Comparison of ENCODE assay signal across 17 cellular contexts in genomic region chr14:20376071-20376588, GRCh38.
"Had no signal": no experiment of that assay in that cellular context is flagged by ENCODE, and none has a peak within 500 bp of the region (broad histone marks: within the 10 kb centered on the region; RNA-seq: fewer than 3 reads in every experiment).

No MANE protein-coding gene starts in this region.

- H3K27me3 ChIP-seq: esophagus squamous epithelium, vagina had no signal

- H3K9me3 Mint-ChIP-seq: activated naive CD4-positive, alpha-beta T cell treated with anti-CD3 and anti-CD28 coated beads, Interleukin-2, amount 50 U/mL, for 72 hours; naive B cell; T-helper 2 cell treated with Interferon-gamma antibody and Interleukin-4, amounts not matched to agents 5 μg/mL and 100 μg/mL, for 36 hours had no signal

- H3K4me3 ChIP-seq: esophagus squamous epithelium, left ventricle myocardium inferior, psoas muscle, vagina had no signal

- H3K4me1 ChIP-seq: esophagus squamous epithelium, left ventricle myocardium inferior, psoas muscle, vagina had no signal

- DNase-seq: activated effector memory CD4-positive, alpha-beta T cell treated with Interleukin-2 at 50 U/mL for 16 hours; activated T-cell treated with anti-CD3 and anti-CD28 coated beads, Interleukin-2, amount 50 U/mL, for 1 hour; cerebellar nuclear complex; esophagus squamous epithelium; foreskin fibroblast; head of caudate nucleus; left ventricle myocardium inferior; naive B cell; nucleus accumbens; psoas muscle; stimulated activated CD4-positive, alpha-beta T cell treated with anti-CD3 and anti-CD28 coated beads, Interleukin-2, amount 100 ng/mL, for 48 hours; stimulated activated CD8-positive, alpha-beta memory T cell treated with anti-CD3 and anti-CD28 coated beads, Interleukin-4, amount 100 ng/mL, for 48 hours; SW 1271 had no signal

- H3K27ac ChIP-seq: esophagus squamous epithelium, left ventricle myocardium inferior, psoas muscle, vagina had no signal

- H3K9me3 ChIP-seq: esophagus squamous epithelium, left ventricle myocardium inferior, psoas muscle, vagina had no signal

- ATAC-seq: activated CD4-positive, CD25-positive, alpha-beta regulatory T cell treated with anti-CD3 and anti-CD28 coated beads, Interleukin-2, amount 50 U/mL, for 24 hours; activated naive CD4-positive, alpha-beta T cell treated with anti-CD3 and anti-CD28 coated beads, Interleukin-2, amount 50 U/mL, for 72 hours; psoas muscle had no signal

- H3K27ac Mint-ChIP-seq: T-helper 2 cell treated with Interferon-gamma antibody and Interleukin-4, amounts not matched to agents 5 μg/mL and 100 μg/mL, for 36 hours had no signal

- H3K4me3 Mint-ChIP-seq: T-helper 2 cell treated with Interferon-gamma antibody and Interleukin-4, amounts not matched to agents 5 μg/mL and 100 μg/mL, for 36 hours had no signal

- H3K27me3 Mint-ChIP-seq: naive B cell had no signal
